In the genomic region with DNA sequence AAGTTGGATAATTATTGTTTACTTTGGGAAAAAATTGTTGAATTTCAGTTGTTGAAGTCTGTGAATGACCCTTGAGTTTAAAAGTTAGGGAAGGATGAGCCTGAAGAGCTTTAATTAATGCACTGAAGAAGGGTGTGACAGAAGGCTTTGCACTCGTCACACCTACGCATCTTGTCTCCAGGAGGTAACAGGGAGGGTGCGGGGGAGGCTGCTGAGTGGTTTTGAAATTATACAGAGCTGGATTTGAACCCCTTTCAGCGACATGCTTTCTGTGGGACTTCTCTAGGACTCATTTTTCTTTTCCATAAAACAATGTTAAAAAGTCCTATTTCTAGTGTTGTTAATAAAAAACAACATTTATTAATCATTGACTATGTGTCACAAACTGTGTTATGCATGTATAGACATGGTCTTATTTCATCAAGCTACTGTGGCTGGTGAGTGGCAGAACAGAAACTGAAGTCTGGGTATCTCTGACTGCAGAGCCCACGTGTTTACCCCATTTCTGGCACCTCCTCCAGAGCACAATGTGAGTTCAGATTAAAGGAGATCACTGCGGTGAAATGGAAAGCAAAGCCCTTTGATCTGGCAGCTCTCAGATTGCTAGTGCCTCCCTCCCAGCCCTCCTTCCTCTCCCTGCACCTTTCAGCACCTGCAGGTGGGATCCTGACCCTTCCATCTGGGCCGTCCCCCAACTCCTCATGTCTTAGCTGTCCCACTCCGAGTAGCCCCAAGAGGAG, we compare ENCODE assay signal across 8 cellular contexts.
DNase-seq lines count a peak whose midpoint lies in the region; ATAC-seq and TF ChIP-seq lines count a peak whose summit lies in the region.
"Had no signal": no experiment of that assay in that cellular context is flagged by ENCODE, and none has a peak within 500 bp of the region (broad histone marks: within the 10 kb centered on the region; RNA-seq: fewer than 3 reads in every experiment).

No MANE protein-coding gene starts in this region.

- no peaks in the 10 kb centered on the region for H3K27me3 Mint-ChIP-seq in activated naive CD8-positive, alpha-beta T cell treated with anti-CD3 and anti-CD28 coated beads, Interleukin-2, amount 10 ng/mL, durations not matched to agents 7 days and 5 days

- peak overlapping the region; percentile 72 for H3K4me3 Mint-ChIP-seq in activated naive CD8-positive, alpha-beta T cell treated with anti-CD3 and anti-CD28 coated beads, Interleukin-2, amount 10 ng/mL, durations not matched to agents 7 days and 5 days

- no peak overlapping the region for H3K4me3 ChIP-seq in foreskin fibroblast (ENCODE audit: low read depth in 1 of 2, low read length in 2 of 2)

- POLR2A ChIA-PET in activated naive CD8-positive, alpha-beta T cell treated with anti-CD3 and anti-CD28 coated beads, Interleukin-2, amount 10 ng/mL, durations not matched to agents 7 days and 5 days (lab: Charles Lee), result interaction anchor here (0.7 to 1.9 kb wide), 2 partner anchors 25 to 32 kb away, joined by 4 to 16 read pairs; no protein-coding TSS in a partner anchor

- peaks cover 32% of the 10 kb centered on the region for H3K4me1 Mint-ChIP-seq in activated naive CD8-positive, alpha-beta T cell treated with anti-CD3 and anti-CD28 coated beads, Interleukin-2, amount 10 ng/mL, durations not matched to agents 7 days and 5 days

- DNase-seq in NCI-H2196 treated with DMSO at 0.1 percent for 48 hours (lab: John Stamatoyannopoulos, UW; ENCODE audit: unreplicated experiment) (peak; percentile 78), NCI-H1092 (lab: John Stamatoyannopoulos, UW) (no peak), KBM-7 (no peak), foreskin fibroblast (no peak)
- peak; percentile 47 for DNase-seq in activated naive CD8-positive, alpha-beta T cell treated with anti-CD3 and anti-CD28 coated beads, Interleukin-2, amount 10 ng/mL, durations not matched to agents 7 days and 5 days
- DNase-seq in stimulated activated CD4-positive, alpha-beta T cell treated with anti-CD3 and anti-CD28 coated beads, Interleukin-2, amount 100 ng/mL, for 48 hours, result peak; percentile 6 to 21
- DNase-seq: NCI-H1417 treated with DMSO at 0.1 percent for 48 hours had no signal

- peaks cover 8% of the 10 kb centered on the region for H3K9me3 Mint-ChIP-seq in activated naive CD8-positive, alpha-beta T cell treated with anti-CD3 and anti-CD28 coated beads, Interleukin-2, amount 10 ng/mL, durations not matched to agents 7 days and 5 days

- peak overlapping the region; percentile 79 for H3K27ac Mint-ChIP-seq in activated naive CD8-positive, alpha-beta T cell treated with anti-CD3 and anti-CD28 coated beads, Interleukin-2, amount 10 ng/mL, durations not matched to agents 7 days and 5 days

- peak; percentile 46 for ATAC-seq in GM19468 (IDR thresholded peaks at IDR 0.05; ENCODE audit: extremely low read depth, unreplicated experiment)
- peak; percentile 94 for ATAC-seq in activated naive CD8-positive, alpha-beta T cell treated with anti-CD3 and anti-CD28 coated beads, Interleukin-2, amount 10 ng/mL, durations not matched to agents 7 days and 5 days (ENCODE audit: low read depth)

- in situ Hi-C loops in KBM-7 (cut with MboI; ENCODE audit: low pct_unique_long_range_greater_than_20kb, low sequenced_read_pairs), result no loop called here

- no peak for TF ChIP-seq CTCF in foreskin fibroblast (IDR thresholded peaks at IDR 0.05; ENCODE audit: low read depth, low read length)

- peaks cover 3% of the 10 kb centered on the region for H3K36me3 Mint-ChIP-seq in activated naive CD8-positive, alpha-beta T cell treated with anti-CD3 and anti-CD28 coated beads, Interleukin-2, amount 10 ng/mL, durations not matched to agents 7 days and 5 days

Comparison
In these comparisons a context has a peak if more than half of its experiments do, and no peak if none do; other contexts are left out.
1. DNase-seq: peak in NCI-H2196 treated with DMSO at 0.1 percent for 48 hours (single experiment), activated naive CD8-positive, alpha-beta T cell treated with anti-CD3 and anti-CD28 coated beads, Interleukin-2, amount 10 ng/mL, durations not matched to agents 7 days and 5 days (single experiment) and stimulated activated CD4-positive, alpha-beta T cell treated with anti-CD3 and anti-CD28 coated beads, Interleukin-2, amount 100 ng/mL, for 48 hours (2 of 2); none in NCI-H1092 (single experiment), KBM-7 (single experiment) and foreskin fibroblast (0 of 2).